In genomic region chr3:49006591-49007067, GRCh38 we compare ENCODE assay signal across 1 cellular context.
A peak's percentile ranks its signal among the peaks of the same experiment; 100 is the strongest.
TF ChIP-seq lines count a peak whose summit lies in the region.

No MANE protein-coding gene starts in this region.

TF ChIP-seq in H1, 55 proteins besides CTCF, POLR2A, EP300 and RAD21:
- no peak for TF ChIP-seq FOSL1 (IDR thresholded peaks at IDR 0.05; ENCODE audit: insufficient read depth, low read depth, low read length)
- TF ChIP-seq SP1 (IDR thresholded peaks at IDR 0.05; ENCODE audit: low read depth, low read length), result no peak
- TF ChIP-seq RXRA (IDR thresholded peaks at IDR 0.05; ENCODE audit: insufficient read depth, low read depth, low read length), result no peak
- 0 out of 2 replicates have a peak, but pooled peaks have one; percentile 10 for TF ChIP-seq KDM5A (IDR thresholded peaks at IDR 0.05; ENCODE audit: low read length)
- TF ChIP-seq PHF8 (conservative IDR thresholded peaks at IDR 0.05; ENCODE audit: low read depth, low read length), result no peak; the same call in 1 of the 2 replicates
- TF ChIP-seq JUN (IDR thresholded peaks at IDR 0.05; ENCODE audit: low read depth, low read length), result no peak
- no peak for TF ChIP-seq NANOG (IDR thresholded peaks at IDR 0.05; ENCODE audit: insufficient read depth, low read depth, low read length, poor library complexity, severe bottlenecking)
- 0 out of 2 replicates have a peak, but pooled peaks have one; percentile 26 for TF ChIP-seq POLR2AphosphoS5 (IDR thresholded peaks at IDR 0.05; ENCODE audit: low read depth, low read length)
- TF ChIP-seq ASH2L (IDR thresholded peaks at IDR 0.05; ENCODE audit: low read length), result no peak
- no peak for TF ChIP-seq E2F6 (IDR thresholded peaks at IDR 0.05)
- TF ChIP-seq NRF1 (IDR thresholded peaks at IDR 0.05; ENCODE audit: low read depth, low read length), result no peak
- TF ChIP-seq SUZ12 (IDR thresholded peaks at IDR 0.05; ENCODE audit: low read length), result no peak
- TF ChIP-seq CHD7 (IDR thresholded peaks at IDR 0.05; ENCODE audit: insufficient replicate concordance, low read length), result no peak
